Comparison of ENCODE assay signal across 14 cellular contexts in genomic region chr17:78592991-78593329, GRCh38. TPM values are rescaled to one million over a fixed set of nuclear protein-coding genes. Genes with fewer than 3 reads are reported as not detected.
A peak's percentile ranks its signal among the peaks of the same experiment; 100 is the strongest.
DNase-seq lines count a peak whose midpoint lies in the region; ATAC-seq, FAIRE-seq and TF ChIP-seq lines count a peak whose summit lies in the region.
"Had no signal": no experiment of that assay in that cellular context is flagged by ENCODE, and none has a peak within 500 bp of the region (broad histone marks: within the 10 kb centered on the region; RNA-seq: fewer than 3 reads in every experiment).

No MANE protein-coding gene starts in this region.

- H3K4me3 ChIP-seq in Caco-2 (ENCODE audit: low read depth, low read length), result no peak overlapping the region
- no peak overlapping the region for H3K4me3 ChIP-seq in PC-3 (ENCODE audit: low read length)
- H3K4me3 ChIP-seq in endothelial cell of umbilical vein (replicated peaks in 1 of 3; ENCODE audit: insufficient read depth in 1 of 3, low read depth in 1 of 3, low read length in 3 of 3), result no peak overlapping the region
- H3K4me3 ChIP-seq: GM23338 had no signal

- H3K4me1 Mint-ChIP-seq in Caco-2 (ENCODE audit: low read depth, unreplicated experiment), result no peaks in the 10 kb centered on the region
- peaks cover 6 to 9% (median 6%) of the 10 kb centered on the region in 4 donors for H3K4me1 Mint-ChIP-seq in naive thymus-derived CD8-positive, alpha-beta T cell
- H3K4me1 Mint-ChIP-seq: memory B cell had no signal

- H3F3A ChIP-seq in PC-3 (ENCODE audit: low read length, unreplicated experiment), result no peaks in the 10 kb centered on the region

- no peak for TF ChIP-seq POLR2A in endothelial cell of umbilical vein (IDR thresholded peaks at IDR 0.05; ENCODE audit: low read depth, low read length)

- intact Hi-C loops in Caco-2 (cut with micrococcal nuclease; ENCODE audit: unreplicated experiment), result no loop called here
- intact Hi-C loops in PC-3 (cut with micrococcal nuclease), result loop anchor here (5.0 kb wide), 2 partner anchors 86 to 114 kb away; no protein-coding TSS in a partner anchor
- intact Hi-C loops in endothelial cell of umbilical vein (cut with micrococcal nuclease), result loop anchor here (1.0 to 5.0 kb wide), 4 partner anchors 73 to 116 kb away; no protein-coding TSS in a partner anchor
- intact Hi-C loops in sciatic nerve (cut with DNase I), result no loop called here

- no peaks in the 10 kb centered on the region for H3K79me2 ChIP-seq in PC-3 (ENCODE audit: low read length)
- H3K79me2 ChIP-seq in endothelial cell of umbilical vein (ENCODE audit: control insufficient read depth, insufficient read depth, low read length), result no peaks in the 10 kb centered on the region

- TF ChIP-seq CTCF in Caco-2 (IDR thresholded peaks at IDR 0.05; ENCODE audit: insufficient read depth in 1 of 2, low read depth in 1 of 2, low read length in 1 of 2, severe bottlenecking in 1 of 2, unreplicated experiment in 1 of 2), result no peak
- no peak for TF ChIP-seq CTCF in PC-3 (conservative IDR thresholded peaks at IDR 0.05; ENCODE audit: low read depth, low read length)
- no peak for TF ChIP-seq CTCF in endothelial cell of umbilical vein (IDR thresholded peaks at IDR 0.05; ENCODE audit: extremely low read depth in 1 of 2, insufficient read depth in 1 of 2, low read depth in 1 of 2, low read length in 2 of 2)

- POLR2A ChIA-PET in Caco-2 (lab: Charles Lee), result no interaction called here
- POLR2A ChIA-PET in PC-3 (lab: Charles Lee; ENCODE audit: unreplicated experiment), result no interaction called here
- POLR2A ChIA-PET in endothelial cell of umbilical vein (lab: Charles Lee), result no interaction called here
- POLR2A ChIA-PET in naive thymus-derived CD8-positive, alpha-beta T cell (lab: Charles Lee), result interaction anchor here (0.6 to 0.7 kb wide), 2 partner anchors 50 to 56 kb away, joined by 3 to 7 read pairs; no protein-coding TSS in a partner anchor

- CTCF ChIA-PET in Caco-2 (lab: Charles Lee), result interaction anchor here (0.6 kb wide), 1 partner anchor 234 kb away, joined by 3 read pairs; no protein-coding TSS in a partner anchor
- CTCF ChIA-PET in PC-3 (lab: Charles Lee), result no interaction called here
- CTCF ChIA-PET in endothelial cell of umbilical vein (lab: Charles Lee), result interaction anchor here (1.0 to 3.1 kb wide), 5 partner anchors 12 to 114 kb away, joined by 3 to 11 read pairs (median 3); no protein-coding TSS in a partner anchor

- H3K4me1 ChIP-seq in Caco-2 (peaks cover 9% of the 10 kb centered on the region), PC-3 (ENCODE audit: insufficient read depth, low read length) (peaks cover 24% of the 10 kb centered on the region), endothelial cell of umbilical vein (ENCODE audit: control insufficient read depth, extremely low read depth, insufficient read depth, low read length) (peaks cover 15% of the 10 kb centered on the region)

- H3K4me3 Mint-ChIP-seq in Caco-2 (ENCODE audit: unreplicated experiment), result peak overlapping the region; percentile 75
- H3K4me3 Mint-ChIP-seq in naive thymus-derived CD8-positive, alpha-beta T cell, result no peak overlapping the region
- H3K4me3 Mint-ChIP-seq: GM23338, memory B cell had no signal

- H3K9me1 ChIP-seq in endothelial cell of umbilical vein (replicated peaks; ENCODE audit: control insufficient read depth, extremely low read depth, insufficient read depth, low read length), result no peaks in the 10 kb centered on the region

- H3K9me3 Mint-ChIP-seq in Caco-2 (ENCODE audit: unreplicated experiment), result no peaks in the 10 kb centered on the region
- H3K9me3 Mint-ChIP-seq in naive thymus-derived CD8-positive, alpha-beta T cell, result no peaks in the 10 kb centered on the region
- H3K9me3 Mint-ChIP-seq: activated CD4-positive, alpha-beta T cell treated with anti-CD3 and anti-CD28 coated beads, Interleukin-2, amount 10 ng/mL, durations not matched to agents 7 days and 5 days; activated T-cell treated with anti-CD3 and anti-CD28 coated beads, Interleukin-2, amount 50 U/mL, for 72 hours; GM23338; memory B cell had no signal

- no peak overlapping the region for H2AFZ ChIP-seq in PC-3 (ENCODE audit: low read length)
- no peak overlapping the region for H2AFZ ChIP-seq in endothelial cell of umbilical vein (ENCODE audit: low read depth, low read length)

- H3K36me3 ChIP-seq in Caco-2 (ENCODE audit: control insufficient read depth, insufficient read depth, low read length) (no peaks in the 10 kb centered on the region), PC-3 (ENCODE audit: low read depth, low read length) (no peaks in the 10 kb centered on the region), endothelial cell of umbilical vein (ENCODE audit: control insufficient read depth in 2 of 2, extremely low read depth in 1 of 2, insufficient read depth in 2 of 2, low read length in 2 of 2) (no peaks in the 10 kb centered on the region)

- BruUV-seq in Caco-2 (replicated peaks; lab: Mats Ljungman, UMichigan) (no TSS peak), PC-3 (replicated peaks; lab: Mats Ljungman, UMichigan) (no TSS peak), endothelial cell of umbilical vein (replicated peaks; lab: Mats Ljungman, UMichigan) (no TSS peak)

- FAIRE-seq in endothelial cell of umbilical vein (lab: Jason Lieb, UNC), result no peak

- H3K9me2 ChIP-seq in PC-3 (replicated peaks; ENCODE audit: low read length), result no peaks in the 10 kb centered on the region

- H3K27ac Mint-ChIP-seq in Caco-2 (ENCODE audit: unreplicated experiment), result no peak overlapping the region
- H3K27ac Mint-ChIP-seq in naive thymus-derived CD8-positive, alpha-beta T cell, result no peak overlapping the region
- H3K27ac Mint-ChIP-seq: activated T-cell treated with anti-CD3 and anti-CD28 coated beads, Interleukin-2, amount 50 U/mL, for 72 hours; GM23338; memory B cell had no signal

- H3K9me3 ChIP-seq in Caco-2, result no peaks in the 10 kb centered on the region
- H3K9me3 ChIP-seq in PC-3 (ENCODE audit: low read length), result no peaks in the 10 kb centered on the region
- H3K9me3 ChIP-seq in endothelial cell of umbilical vein (replicated peaks; ENCODE audit: control insufficient read depth, insufficient read depth, low read length), result no peaks in the 10 kb centered on the region

- H3K27me3 ChIP-seq in Caco-2 (replicated peaks; ENCODE audit: control insufficient read depth, insufficient read depth, low read length) (no peaks in the 10 kb centered on the region), PC-3 (ENCODE audit: low read length) (no peaks in the 10 kb centered on the region), endothelial cell of umbilical vein (ENCODE audit: control insufficient read depth in 2 of 2, insufficient read depth in 2 of 2, low read length in 2 of 2) (no peaks in the 10 kb centered on the region)

- peak overlapping the region; percentile 65 for H3K4me2 ChIP-seq in PC-3 (ENCODE audit: low read length)
- H3K4me2 ChIP-seq in endothelial cell of umbilical vein (ENCODE audit: insufficient read depth, low read length), result peak overlapping the region; percentile 38
- H3K4me2 ChIP-seq: GM23338 had no signal

- dilution Hi-C loops in endothelial cell of umbilical vein (cut with MboI; ENCODE audit: extremely low pct_ligation_motif_present, low sequenced_read_pairs), result no loop called here

- H3K9ac ChIP-seq in PC-3 (ENCODE audit: low read length), result no peak overlapping the region; the same call in 1 of the 2 replicates
- peak overlapping the region; percentile 2 for H3K9ac ChIP-seq in endothelial cell of umbilical vein (replicated peaks; ENCODE audit: extremely low read depth, insufficient read depth, low read length)

- no peaks in the 10 kb centered on the region for H3K27me3 Mint-ChIP-seq in Caco-2 (ENCODE audit: insufficient read depth, unreplicated experiment)
- peaks cover 0 to 17% (median 12%) of the 10 kb centered on the region in 5 donors for H3K27me3 Mint-ChIP-seq in naive thymus-derived CD8-positive, alpha-beta T cell

- peak overlapping the region; percentile 38 for H3K27ac ChIP-seq in PC-3 (ENCODE audit: low read length)
- peak overlapping the region; percentile 82 for H3K27ac ChIP-seq in endothelial cell of umbilical vein (ENCODE audit: insufficient read depth, low read depth, low read length)

- H4K20me1 ChIP-seq in PC-3 (ENCODE audit: low read length) (no peaks in the 10 kb centered on the region), endothelial cell of umbilical vein (replicated peaks; ENCODE audit: control insufficient read depth, extremely low read depth, insufficient read depth, low read length) (no peaks in the 10 kb centered on the region)

- no peaks in the 10 kb centered on the region for H3K36me3 Mint-ChIP-seq in Caco-2 (ENCODE audit: insufficient read depth, unreplicated experiment)
- no peaks in the 10 kb centered on the region for H3K36me3 Mint-ChIP-seq in naive thymus-derived CD8-positive, alpha-beta T cell
- H3K36me3 Mint-ChIP-seq: memory B cell had no signal

- DNase-seq in Caco-2 (no peak), PC-3 (no peak), endothelial cell of umbilical vein (ENCODE audit: low read depth, low spot score) (no peak), sciatic nerve (ENCODE audit: low spot score) (no peak), DMS53 (lab: John Stamatoyannopoulos, UW) (no peak)
- DNase-seq in naive thymus-derived CD8-positive, alpha-beta T cell, result no peak
- DNase-seq: activated CD4-positive, alpha-beta T cell treated with anti-CD3 and anti-CD28 coated beads, Interleukin-2, amount 10 ng/mL, durations not matched to agents 7 days and 5 days; NCI-H1417 treated with DMSO at 0.1 percent for 48 hours; NCI-H446 had no signal

- no peak for ATAC-seq in PC-3
- ATAC-seq in sciatic nerve, result peak; percentile 13
- no peak for ATAC-seq in HG02798 (IDR thresholded peaks at IDR 0.05; ENCODE audit: poor library complexity, unreplicated experiment)
- no peak for ATAC-seq in naive thymus-derived CD8-positive, alpha-beta T cell
- ATAC-seq in HG03469 (IDR thresholded peaks at IDR 0.05; ENCODE audit: unreplicated experiment), result no peak
- ATAC-seq: GM23338 had no signal

TF ChIP-seq in endothelial cell of umbilical vein, 7 proteins besides CTCF, POLR2A, EP300 and RAD21 (continues in another document):
- TF ChIP-seq EZH2 (IDR thresholded peaks at IDR 0.05; ENCODE audit: borderline replicate concordance, low read depth, low read length, severe bottlenecking), result no peak
- TF ChIP-seq GATA2 (IDR thresholded peaks at IDR 0.05; ENCODE audit: insufficient read depth, insufficient read length, low read depth, low read length), result no peak

RNA-seq across cellular contexts. Expression of gene DNAH17, which starts 15.8 kb away (rescaled TPM):
- total RNA-seq in Caco-2 (2022) (0.23 and 0.32 TPM in 2 replicates), PC-3 (2014; rRNA removed) (0.04 and 0.23 TPM in 2 replicates), endothelial cell of umbilical vein (not detected in 2 replicates), sciatic nerve (0.40 TPM)
- polyA plus RNA-seq in endothelial cell of umbilical vein, result not detected in 2 replicates
- polyA plus RNA-seq in endothelial cell of umbilical vein (2011; cell fraction: cytosol; rRNA removed), result 0.03 TPM in 1 of 2 replicates, not detected in the other
- polyA plus RNA-seq in endothelial cell of umbilical vein (2011; cell fraction: nucleus; rRNA removed), result not detected in 2 replicates
- 0.55 and 0.76 TPM in 2 replicates for polyA plus RNA-seq in endothelial cell of umbilical vein (2012)
- polyA minus RNA-seq in endothelial cell of umbilical vein, result not detected in 2 replicates
- 2.8 TPM for polyA minus RNA-seq in endothelial cell of umbilical vein (2011; cell fraction: cytosol; rRNA and poly(A)+ RNA removed)
- polyA minus RNA-seq in endothelial cell of umbilical vein (2011; cell fraction: nucleus; rRNA and poly(A)+ RNA removed), result not detected in 2 replicates
- under 1 TPM in 1 of 2 experiments, not detected in 1; 0.81 TPM for total RNA-seq in naive thymus-derived CD8-positive, alpha-beta T cell
- polyA plus RNA-seq in naive thymus-derived CD8-positive, alpha-beta T cell, result under 1 TPM in 2 of 3 donors, not detected in 1; 0.28 to 0.38 TPM

Comparison
In these comparisons a context has a peak if more than half of its experiments do, and no peak if none do; other contexts are left out.
1. intact Hi-C loops: an anchor here in PC-3 (5.0 kb wide) and endothelial cell of umbilical vein (1.0 to 5.0 kb wide); none called in Caco-2 and sciatic nerve.